Comparison of ENCODE assay signal across 8 cellular contexts in the genomic region with DNA sequence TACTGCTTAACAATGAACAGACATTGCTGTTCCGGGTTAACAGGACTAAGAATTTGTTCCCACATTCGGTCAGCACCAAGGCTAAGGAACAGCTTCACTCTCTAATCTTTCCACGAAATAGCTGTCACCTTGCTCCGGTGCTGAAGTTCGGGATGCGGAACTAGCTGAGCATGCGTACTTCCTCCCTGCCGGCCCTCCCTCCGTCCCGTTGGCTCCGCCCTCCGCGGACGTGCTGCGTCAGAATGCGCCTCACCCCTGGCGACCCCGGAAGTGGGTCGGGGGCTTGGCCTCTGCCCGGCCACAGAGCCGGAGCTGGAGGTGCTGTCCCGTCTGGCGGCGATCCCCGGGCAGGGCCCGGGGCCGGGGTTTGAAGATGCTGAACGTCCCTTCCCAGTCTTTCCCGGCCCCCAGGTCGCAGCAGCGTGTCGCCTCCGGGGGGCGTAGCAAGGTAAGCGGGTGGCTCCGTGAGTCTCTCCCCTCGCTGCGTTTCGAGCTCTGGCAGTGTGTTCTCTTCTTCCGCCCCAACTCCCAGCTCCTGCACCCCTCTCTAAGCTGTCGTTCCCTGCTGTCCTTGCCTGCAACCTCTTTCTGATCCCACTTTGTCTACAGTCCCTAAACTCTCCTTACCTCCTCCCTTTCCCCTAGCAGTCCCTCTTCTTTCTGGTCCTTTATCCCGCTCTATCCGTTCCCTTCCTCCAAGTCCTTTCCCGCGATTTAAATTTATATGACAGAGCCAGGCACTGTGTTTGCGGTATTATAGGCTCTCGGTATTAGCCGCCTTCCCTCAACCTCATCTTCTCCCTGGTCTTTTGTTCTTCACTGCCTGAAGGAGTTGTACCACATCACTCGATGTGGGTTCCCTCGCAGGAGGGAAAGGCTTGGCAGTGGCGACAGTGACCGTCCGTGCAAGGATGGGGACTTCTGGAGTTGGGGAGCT. TPM values are rescaled to one million over a fixed set of nuclear protein-coding genes. Genes with fewer than 3 reads are reported as not detected.
DNase-seq lines count a peak whose midpoint lies in the region; FAIRE-seq and TF ChIP-seq lines count a peak whose summit lies in the region.

A gene with protein sequence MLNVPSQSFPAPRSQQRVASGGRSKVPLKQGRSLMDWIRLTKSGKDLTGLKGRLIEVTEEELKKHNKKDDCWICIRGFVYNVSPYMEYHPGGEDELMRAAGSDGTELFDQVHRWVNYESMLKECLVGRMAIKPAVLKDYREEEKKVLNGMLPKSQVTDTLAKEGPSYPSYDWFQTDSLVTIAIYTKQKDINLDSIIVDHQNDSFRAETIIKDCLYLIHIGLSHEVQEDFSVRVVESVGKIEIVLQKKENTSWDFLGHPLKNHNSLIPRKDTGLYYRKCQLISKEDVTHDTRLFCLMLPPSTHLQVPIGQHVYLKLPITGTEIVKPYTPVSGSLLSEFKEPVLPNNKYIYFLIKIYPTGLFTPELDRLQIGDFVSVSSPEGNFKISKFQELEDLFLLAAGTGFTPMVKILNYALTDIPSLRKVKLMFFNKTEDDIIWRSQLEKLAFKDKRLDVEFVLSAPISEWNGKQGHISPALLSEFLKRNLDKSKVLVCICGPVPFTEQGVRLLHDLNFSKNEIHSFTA (plus strand): TSS at position 280 of the 937 bp plus-strand sequence. CDS start 94 bp downstream, at position 374.

- TF ChIP-seq CTCF in GM06990 (IDR thresholded peaks at IDR 0.05; ENCODE audit: insufficient read depth, low read length, poor library complexity, severe bottlenecking) (peak; percentile 63), HFF-Myc (IDR thresholded peaks at IDR 0.05; ENCODE audit: low read depth, low read length, missing control alignments) (peak; percentile 49), neutrophil (IDR thresholded peaks at IDR 0.05) (peak; percentile 38)

- no peaks in the 10 kb centered on the region for H3K9me3 Mint-ChIP-seq in activated naive CD4-positive, alpha-beta T cell treated with anti-CD3 and anti-CD28 coated beads for 36 hours

- intact Hi-C loops in activated naive CD4-positive, alpha-beta T cell treated with anti-CD3 and anti-CD28 coated beads for 36 hours (cut with micrococcal nuclease), result loop anchor here (1.0 to 10.0 kb wide), 6 partner anchors 14 to 1815 kb away; a partner anchor contains a TSS

- H3K27ac ChIP-seq in neutrophil, result peak within 1 kb of the TSS; percentile 94

- peaks cover 12% of the 10 kb centered on the region for H3K27me3 Mint-ChIP-seq in activated naive CD4-positive, alpha-beta T cell treated with anti-CD3 and anti-CD28 coated beads for 36 hours (ENCODE audit: low read depth)

- H3K4me3 ChIP-seq in GM06990 (replicated peaks; ENCODE audit: low read depth, low read length), result peak within 1 kb of the TSS; percentile 94
- peak within 1 kb of the TSS; percentile 87 for H3K4me3 ChIP-seq in HFF-Myc (replicated peaks; ENCODE audit: low read depth, low read length)
- peak within 1 kb of the TSS; percentile 91 to 93 for H3K4me3 ChIP-seq in neutrophil (ENCODE audit: low read depth in 1 of 2, low read length in 1 of 2)

- no peaks in the 10 kb centered on the region for H3K9me3 ChIP-seq in neutrophil

- peaks cover 28 to 29% of the 10 kb centered on the region in 2 experiments for H3K4me1 ChIP-seq in neutrophil (ENCODE audit: control insufficient read depth in 1 of 2, insufficient read depth in 1 of 2, low read depth in 1 of 2, low read length in 1 of 2)

- no peak for FAIRE-seq in frontal cortex (lab: Jason Lieb, UNC)

- peak within 1 kb of the TSS; percentile 100 for H3K4me3 Mint-ChIP-seq in activated naive CD4-positive, alpha-beta T cell treated with anti-CD3 and anti-CD28 coated beads for 36 hours

- CTCF ChIA-PET in activated naive CD4-positive, alpha-beta T cell treated with anti-CD3 and anti-CD28 coated beads for 36 hours (lab: Charles Lee), result interaction anchor here (1.2 to 1.9 kb wide), 4 partner anchors 11 to 22 kb away, joined by 3 to 7 read pairs (median 4); no protein-coding TSS in a partner anchor

- DNase-seq in GM06990 (ENCODE audit: extremely low read depth, insufficient read length) (peak; percentile 95), HFF-Myc (ENCODE audit: extremely low read depth, low read depth) (peak; percentile 95), NAMALWA (ENCODE audit: low spot score) (peak; percentile 96), SK-N-DZ (ENCODE audit: low spot score) (peak; percentile 90), frontal cortex (ENCODE audit: low spot score in 2 of 2) (peak; percentile 85 to 86), superior temporal gyrus (ENCODE audit: extremely low spot score) (peak; percentile 96)
- DNase-seq in activated naive CD4-positive, alpha-beta T cell treated with anti-CD3 and anti-CD28 coated beads for 36 hours, result peak; percentile 96

- peaks cover 5% of the 10 kb centered on the region for H3K36me3 Mint-ChIP-seq in activated naive CD4-positive, alpha-beta T cell treated with anti-CD3 and anti-CD28 coated beads for 36 hours (ENCODE audit: low read depth)

- H3K27me3 ChIP-seq in GM06990 (replicated peaks; ENCODE audit: control insufficient read depth, insufficient read depth, low read length) (no peaks in the 10 kb centered on the region), neutrophil (peaks cover 43% of the 10 kb centered on the region)

- H3K4me1 Mint-ChIP-seq in activated naive CD4-positive, alpha-beta T cell treated with anti-CD3 and anti-CD28 coated beads for 36 hours (ENCODE audit: low read depth), result peaks cover 28% of the 10 kb centered on the region

- H3K27ac Mint-ChIP-seq in activated naive CD4-positive, alpha-beta T cell treated with anti-CD3 and anti-CD28 coated beads for 36 hours, result peak within 1 kb of the TSS; percentile 82

- H3K36me3 ChIP-seq in GM06990 (ENCODE audit: control insufficient read depth, insufficient read depth, low read length) (no peaks in the 10 kb centered on the region), neutrophil (peaks cover 11% of the 10 kb centered on the region)

RNA-seq across cellular contexts. Expression of the gene that starts here (rescaled TPM):
- polyA plus RNA-seq in SK-N-DZ (2014; cell fraction: cytosol; rRNA removed), result 15.2 and 15.4 TPM in 2 replicates
- 20.8 and 25.6 TPM in 2 replicates for polyA plus RNA-seq in SK-N-DZ (2014; cell fraction: nucleus; rRNA removed)
- total RNA-seq in activated naive CD4-positive, alpha-beta T cell treated with anti-CD3 and anti-CD28 coated beads for 36 hours, result 10 to 100 TPM; 23.5 to 24.5 TPM
- 6.9 TPM for total RNA-seq in frontal cortex

Comparison
In these comparisons a context has a peak if more than half of its experiments do, and no peak if none do; other contexts are left out.
1. Peak in every context shown above with its lines: DNase-seq, H3K4me3 ChIP-seq and H3K27ac ChIP-seq.